In the genomic region with DNA sequence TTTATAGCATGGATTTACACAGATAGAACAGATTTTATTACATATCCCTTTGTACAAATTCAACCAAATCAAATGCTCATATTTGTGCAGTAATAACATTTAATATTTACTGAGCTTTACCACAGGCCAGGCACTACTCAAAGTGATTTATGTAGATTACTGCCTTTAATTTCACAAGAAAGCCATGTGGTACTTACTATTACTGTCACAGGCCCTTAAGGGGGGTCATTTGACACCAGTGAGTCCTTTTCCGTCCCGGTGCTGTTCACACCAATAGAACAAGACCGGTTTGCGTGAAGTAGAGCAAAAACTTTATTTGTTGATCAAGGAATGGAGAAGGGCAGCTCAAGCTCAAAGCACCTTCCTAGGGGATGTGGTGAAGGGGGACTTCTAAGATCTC, we compare ENCODE assay signal across 29 cellular contexts.
"Had no signal": no experiment of that assay in that cellular context is flagged by ENCODE, and none has a peak within 500 bp of the region (broad histone marks: within the 10 kb centered on the region; RNA-seq: fewer than 3 reads in every experiment).

No MANE protein-coding gene starts in this region.

- H3K4me3 Mint-ChIP-seq: central memory CD8-positive, alpha-beta T cell; dendritic cell treated with granulocyte-macrophage colony-stimulating factor and Interleukin-4, amounts not matched to agents 40 ng/mL and 50 ng/mL, for 4 days; endodermal cell; natural killer cell; stimulated activated naive CD8-positive, alpha-beta T cell treated with anti-CD3 and anti-CD28 coated beads, Interleukin-15, amount 100 ng/mL, for 72 hours had no signal

- DNase-seq: colonic mucosa; effector CD8-positive, alpha-beta T cell; endodermal cell; foreskin keratinocyte; heart right ventricle; hippocampal formation; islet precursor cell; kidney glomerular epithelial cell; left colon; left ventricle myocardium superior; lower lobe of right lung; natural killer cell; occipital lobe; ovary; posterior cingulate gyrus; right lobe of liver; stimulated activated CD4-positive, alpha-beta T cell treated with anti-CD3 and anti-CD28 coated beads, Interleukin-12 subunit alpha, Interleukin-12 subunit beta, amount 100 ng/mL, for 4 hours; stimulated activated CD4-positive, alpha-beta T cell treated with anti-CD3 and anti-CD28 coated beads, Interleukin-1b, Interleukin-23, amount 100 ng/mL, for 48 hours; stimulated activated CD4-positive, alpha-beta T cell treated with anti-CD3 and anti-CD28 coated beads, Interleukin-4, amount 100 ng/mL, for 1 hour; stimulated activated CD8-positive, alpha-beta memory T cell treated with anti-CD3 and anti-CD28 coated beads, Interleukin-4, amount 100 ng/mL, for 48 hours; stimulated activated naive CD4-positive, alpha-beta T cell; stimulated activated naive CD8-positive, alpha-beta T cell treated with anti-CD3 and anti-CD28 coated beads, Interleukin-15, amount 100 ng/mL, for 72 hours; upper lobe of left lung had no signal

- H3K4me3 ChIP-seq: colonic mucosa, gastroesophageal sphincter, heart right ventricle, lower lobe of right lung, ovary, right lobe of liver, smooth muscle cell, suprapubic skin, upper lobe of left lung had no signal

- H3K27ac ChIP-seq: colonic mucosa, epithelial cell of prostate, foreskin keratinocyte, heart right ventricle, lower lobe of right lung, ovary, right lobe of liver, suprapubic skin, upper lobe of left lung had no signal

- H3K9me3 Mint-ChIP-seq: dendritic cell treated with granulocyte-macrophage colony-stimulating factor and Interleukin-4, amounts not matched to agents 40 ng/mL and 50 ng/mL, for 4 days; endodermal cell; stimulated activated naive CD8-positive, alpha-beta T cell treated with anti-CD3 and anti-CD28 coated beads, Interleukin-15, amount 100 ng/mL, for 72 hours had no signal

- H3K4me1 ChIP-seq: colonic mucosa, foreskin keratinocyte had no signal

- H3K36me3 Mint-ChIP-seq: natural killer cell had no signal

- H3K36me3 ChIP-seq: colonic mucosa, gastroesophageal sphincter, heart right ventricle, lower lobe of right lung, ovary, right lobe of liver, suprapubic skin, upper lobe of left lung had no signal

- H3K4me1 Mint-ChIP-seq: central memory CD8-positive, alpha-beta T cell; natural killer cell; stimulated activated naive CD8-positive, alpha-beta T cell treated with anti-CD3 and anti-CD28 coated beads, Interleukin-15, amount 100 ng/mL, for 72 hours had no signal

- H3K9me3 ChIP-seq: colonic mucosa, gastroesophageal sphincter, heart right ventricle, lower lobe of right lung, ovary, right lobe of liver, suprapubic skin, upper lobe of left lung had no signal

- H3K27ac Mint-ChIP-seq: dendritic cell treated with granulocyte-macrophage colony-stimulating factor and Interleukin-4, amounts not matched to agents 40 ng/mL and 50 ng/mL, for 4 days; endodermal cell; natural killer cell; stimulated activated naive CD8-positive, alpha-beta T cell treated with anti-CD3 and anti-CD28 coated beads, Interleukin-15, amount 100 ng/mL, for 72 hours had no signal

- H3K27me3 ChIP-seq: ovary had no signal
